In the genomic region with DNA sequence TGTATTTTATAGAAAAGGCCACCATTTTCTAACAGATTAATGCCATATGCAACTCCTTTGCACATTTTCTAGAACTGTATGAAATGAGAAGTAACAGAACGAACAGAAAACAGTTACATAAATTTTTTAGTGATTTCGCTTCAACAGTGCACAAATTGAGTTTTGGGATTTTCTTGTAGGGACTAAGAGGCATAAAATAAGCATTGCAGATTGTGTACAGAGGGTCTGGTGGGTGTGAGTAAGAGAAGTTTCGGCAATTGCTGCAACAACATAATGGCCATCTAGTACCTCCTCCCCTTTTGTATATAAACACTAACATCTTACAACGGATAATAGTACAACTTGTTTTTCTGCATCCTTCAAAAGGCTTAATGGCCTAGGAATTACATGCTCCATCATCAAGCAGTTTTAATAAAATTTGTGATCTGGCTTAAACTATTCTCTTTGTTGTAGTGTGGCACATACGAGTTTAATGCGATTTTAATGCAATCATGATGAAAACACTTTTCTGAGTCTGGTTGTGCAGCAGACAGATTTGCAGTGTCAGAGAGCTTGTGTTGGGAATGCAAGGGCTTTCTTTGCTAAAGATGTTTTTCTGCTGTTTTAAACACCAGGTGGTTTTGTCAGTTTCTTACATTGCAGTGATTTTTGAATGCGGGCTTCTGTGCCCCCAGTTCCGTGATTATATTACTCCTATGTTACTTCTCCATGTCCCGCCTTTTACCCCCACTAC, we compare ENCODE assay signal across 9 cellular contexts. TPM values are rescaled to one million over a fixed set of nuclear protein-coding genes. Genes with fewer than 3 reads are reported as not detected.
DNase-seq lines count a peak whose midpoint lies in the region; ATAC-seq and TF ChIP-seq lines count a peak whose summit lies in the region.
"Had no signal": no experiment of that assay in that cellular context is flagged by ENCODE, and none has a peak within 500 bp of the region (broad histone marks: within the 10 kb centered on the region; RNA-seq: fewer than 3 reads in every experiment).

No MANE protein-coding gene starts in this region.

- no peak for TF ChIP-seq EP300 in esophagus muscularis mucosa (IDR thresholded peaks at IDR 0.05)

- TF ChIP-seq CTCF in DOHH2 (IDR thresholded peaks at IDR 0.05; ENCODE audit: low read depth, low read length, poor library complexity, severe bottlenecking) (no peak), MM.1S (IDR thresholded peaks at IDR 0.05; ENCODE audit: low read length) (no peak), parathyroid adenoma (IDR thresholded peaks at IDR 0.05) (no peak), esophagus muscularis mucosa (IDR thresholded peaks at IDR 0.05) (no peak), brain microvascular endothelial cell (IDR thresholded peaks at IDR 0.05; ENCODE audit: low read depth, low read length, missing control alignments) (no peak)

- H3K9me3 ChIP-seq in DOHH2 (ENCODE audit: control insufficient read depth, insufficient read depth, low read length) (no peaks in the 10 kb centered on the region), MM.1S (replicated peaks; ENCODE audit: insufficient read depth, low read length) (no peaks in the 10 kb centered on the region), parathyroid adenoma (ENCODE audit: control insufficient read depth, low read length) (no peaks in the 10 kb centered on the region), esophagus muscularis mucosa (no peaks in the 10 kb centered on the region)
- H3K9me3 ChIP-seq in effector memory CD4-positive, alpha-beta T cell (ENCODE audit: control insufficient read depth, low read length) = no peaks in the 10 kb centered on the region

- H3K27me3 ChIP-seq in DOHH2 (ENCODE audit: control insufficient read depth, low read length) = no peaks in the 10 kb centered on the region
- H3K27me3 ChIP-seq in MM.1S (replicated peaks; ENCODE audit: insufficient read depth, low read length) = no peaks in the 10 kb centered on the region
- H3K27me3 ChIP-seq in effector memory CD4-positive, alpha-beta T cell (replicated peaks; ENCODE audit: control insufficient read depth, insufficient read depth, low read length, poor library complexity, severe bottlenecking) = no peaks in the 10 kb centered on the region
- H3K27me3 ChIP-seq in parathyroid adenoma (ENCODE audit: control insufficient read depth, insufficient read depth, low read length) = no peaks in the 10 kb centered on the region
- H3K27me3 ChIP-seq in esophagus muscularis mucosa = no peaks in the 10 kb centered on the region
- no peaks in the 10 kb centered on the region for H3K27me3 ChIP-seq in brain microvascular endothelial cell (replicated peaks)

- H2AFZ ChIP-seq in MM.1S (ENCODE audit: low read length) (no peak overlapping the region), parathyroid adenoma (no peak overlapping the region)

- peak overlapping the region; percentile 72; the same call in 1 of the 2 replicates for H3K9ac ChIP-seq in MM.1S (ENCODE audit: low read length)
- no peak overlapping the region for H3K9ac ChIP-seq in parathyroid adenoma

- H3K4me1 ChIP-seq in DOHH2 (ENCODE audit: control insufficient read depth, low read length) (peaks cover 61% of the 10 kb centered on the region), MM.1S (ENCODE audit: low read length) (peaks cover 23% of the 10 kb centered on the region; the same call in 1 of the 2 replicates), parathyroid adenoma (no peaks in the 10 kb centered on the region), esophagus muscularis mucosa (peaks cover 12 to 28% (median 19%) of the 10 kb centered on the region in 4 donors)
- H3K4me1 ChIP-seq in effector memory CD4-positive, alpha-beta T cell (ENCODE audit: control insufficient read depth, insufficient read depth, low read length, poor library complexity, severe bottlenecking) = peaks cover 4% of the 10 kb centered on the region

- H3K79me2 ChIP-seq in DOHH2 (ENCODE audit: control insufficient read depth, low read length) (peaks cover 70% of the 10 kb centered on the region), MM.1S (ENCODE audit: low read length) (peaks cover 75% of the 10 kb centered on the region), parathyroid adenoma (peaks cover 6% of the 10 kb centered on the region)

- no peak for DNase-seq in MM.1S
- no peak for DNase-seq in effector memory CD4-positive, alpha-beta T cell
- DNase-seq in T-helper 2 cell = no peak
- DNase-seq in esophagus muscularis mucosa (ENCODE audit: extremely low spot score) = no peak
- DNase-seq in brain microvascular endothelial cell = no peak
- DNase-seq: GF-D8 had no signal

- H3K36me3 ChIP-seq in DOHH2 (ENCODE audit: control insufficient read depth, low read length) (peaks cover 41% of the 10 kb centered on the region), MM.1S (replicated peaks; ENCODE audit: insufficient read depth, low read length) (no peaks in the 10 kb centered on the region), parathyroid adenoma (ENCODE audit: control insufficient read depth, insufficient read depth, low read length) (no peaks in the 10 kb centered on the region), esophagus muscularis mucosa (no peaks in the 10 kb centered on the region), brain microvascular endothelial cell (replicated peaks) (no peaks in the 10 kb centered on the region)
- H3K36me3 ChIP-seq in effector memory CD4-positive, alpha-beta T cell (ENCODE audit: control insufficient read depth, insufficient read depth, low read length) = no peaks in the 10 kb centered on the region

- no peak for ATAC-seq in GM21717 (IDR thresholded peaks at IDR 0.05; ENCODE audit: unreplicated experiment)

- TF ChIP-seq POLR2A in esophagus muscularis mucosa (IDR thresholded peaks at IDR 0.05; ENCODE audit: low read depth) = no peak

- 80% methylated on average over 9 of the region's 9 CpGs for WGBS in esophagus muscularis mucosa

- peak overlapping the region; percentile 83 for H3K4me3 ChIP-seq in DOHH2 (ENCODE audit: low read length)
- peak overlapping the region; percentile 73 for H3K4me3 ChIP-seq in MM.1S (ENCODE audit: low read length)
- H3K4me3 ChIP-seq in effector memory CD4-positive, alpha-beta T cell (ENCODE audit: insufficient read depth, low read depth, low read length, poor library complexity, severe bottlenecking) = peak overlapping the region; percentile 74
- no peak overlapping the region for H3K4me3 ChIP-seq in parathyroid adenoma (ENCODE audit: low read depth, low read length)
- peak overlapping the region in 2 of 4 donors; percentile 88 to 97 for H3K4me3 ChIP-seq in esophagus muscularis mucosa
- no peak overlapping the region for H3K4me3 ChIP-seq in brain microvascular endothelial cell (ENCODE audit: low read depth, low read length)

- H3K9me2 ChIP-seq in DOHH2 (replicated peaks; ENCODE audit: control insufficient read depth, low read length) = no peaks in the 10 kb centered on the region
- H3K9me2 ChIP-seq in MM.1S (replicated peaks; ENCODE audit: insufficient read depth, low read length) = no peaks in the 10 kb centered on the region

- H3K27ac ChIP-seq in DOHH2 (ENCODE audit: low read depth, low read length) = peak overlapping the region; percentile 91
- peak overlapping the region; percentile 78; the same call in 1 of the 2 replicates for H3K27ac ChIP-seq in MM.1S (ENCODE audit: low read length)
- no peak overlapping the region for H3K27ac ChIP-seq in effector memory CD4-positive, alpha-beta T cell (ENCODE audit: insufficient read depth, low read length, poor library complexity, severe bottlenecking)
- no peak overlapping the region for H3K27ac ChIP-seq in parathyroid adenoma
- H3K27ac ChIP-seq in esophagus muscularis mucosa (replicated peaks in 1 of 4) = no peak overlapping the region
- H3K27ac ChIP-seq in brain microvascular endothelial cell = no peak overlapping the region

- H4K20me1 ChIP-seq in DOHH2 (ENCODE audit: control insufficient read depth, insufficient read depth, low read depth, low read length) (peaks cover 5% of the 10 kb centered on the region; the same call in 1 of the 2 replicates), MM.1S (ENCODE audit: insufficient read depth, low read length) (peaks cover 6% of the 10 kb centered on the region; the same call in 1 of the 2 replicates)

- in situ Hi-C loops in brain microvascular endothelial cell (cut with HindIII; ENCODE audit: low pct_ligation_motif_present, low sequenced_read_pairs) = no loop called here

- H3K4me2 ChIP-seq in DOHH2 (ENCODE audit: low read length) (peak overlapping the region; percentile 64), MM.1S (ENCODE audit: low read depth, low read length) (peak overlapping the region; percentile 86), parathyroid adenoma (ENCODE audit: low read length) (peak overlapping the region; percentile 93)

- H3F3A ChIP-seq in DOHH2 (ENCODE audit: control insufficient read depth, insufficient read depth) (peaks cover 33% of the 10 kb centered on the region), MM.1S (ENCODE audit: insufficient read depth, low read length) (peaks cover 39% of the 10 kb centered on the region)

- intact Hi-C loops in esophagus muscularis mucosa (cut with DNase I) = no loop called here

RNA-seq across cellular contexts. Expression of gene GLCCI1, which starts 2.9 kb away (rescaled TPM):
- total RNA-seq in esophagus muscularis mucosa = 1 to 10 TPM; 2.8 to 8.3 (median 4.8) TPM

Comparison
In these comparisons a context has a peak if more than half of its experiments do, and no peak if none do; other contexts are left out.
1. H3K27ac ChIP-seq: peak in DOHH2 (single experiment) and MM.1S (single experiment); none in effector memory CD4-positive, alpha-beta T cell (single experiment), parathyroid adenoma (single experiment), esophagus muscularis mucosa (0 of 4) and brain microvascular endothelial cell (single experiment).
2. H3K4me3 ChIP-seq: peak in DOHH2 (single experiment), MM.1S (single experiment) and effector memory CD4-positive, alpha-beta T cell (single experiment); none in parathyroid adenoma (single experiment) and brain microvascular endothelial cell (single experiment).
3. Peak in every context shown above with its lines, with median percentiles within 50 percentile points of each other: H3K4me2 ChIP-seq.